ENCODE assay signal across 25 cellular contexts in the genomic region with DNA sequence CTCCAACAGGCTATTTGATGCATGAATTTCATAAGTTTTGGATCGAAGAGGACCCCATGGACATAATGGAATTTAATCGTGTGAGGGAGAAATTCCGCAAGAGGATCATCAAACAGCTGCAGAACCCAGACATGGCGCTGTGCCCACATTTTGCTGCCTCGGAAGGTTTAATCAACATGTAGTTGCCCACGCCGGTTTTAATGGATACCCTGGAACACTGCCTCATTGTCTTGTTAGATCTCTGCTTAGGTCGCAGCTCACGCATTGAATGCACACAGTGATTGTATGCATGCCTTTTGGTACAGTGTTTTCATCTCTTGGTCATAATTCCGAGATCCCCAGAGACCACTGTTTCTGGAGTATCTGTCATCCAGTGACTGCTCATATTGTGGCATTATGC. TPM values are rescaled to one million over a fixed set of nuclear protein-coding genes. Genes with fewer than 3 reads are reported as not detected.
A peak's percentile ranks its signal among the peaks of the same experiment; 100 is the strongest.
DNase-seq lines count a peak whose midpoint lies in the region; ATAC-seq and TF ChIP-seq lines count a peak whose summit lies in the region.
"Had no signal": no experiment of that assay in that cellular context is flagged by ENCODE, and none has a peak within 500 bp of the region (broad histone marks: within the 10 kb centered on the region; RNA-seq: fewer than 3 reads in every experiment).

No MANE protein-coding gene starts in this region.

- TF ChIP-seq CTCF in A673 (conservative IDR thresholded peaks at IDR 0.05; ENCODE audit: low read depth, low read length) (no peak), nephron (IDR thresholded peaks at IDR 0.05; ENCODE audit: unreplicated experiment in 3 of 3) (no peak)

- H3K9me3 Mint-ChIP-seq in nephron = no peaks in the 10 kb centered on the region
- H3K9me3 Mint-ChIP-seq: activated B cell treated with CpG ODN at 0.5 μM for 24 hours; activated T-helper 2 cell treated with anti-CD3 and anti-CD28 coated beads, Interferon-gamma antibody, Interleukin-2, Interleukin-4, amounts not matched to agents 10 μg/mL and 5 μg/mL and 100 μg/mL, durations not matched to agents 14 hours and 24 hours and 36 hours had no signal

- CTCF ChIA-PET in A673 (lab: Charles Lee) = interaction anchor here (0.6 kb wide), 1 partner anchor 8 kb away, joined by 4 read pairs; no protein-coding TSS in a partner anchor

- H3K27me3 Mint-ChIP-seq in nephron (ENCODE audit: low read depth) = no peaks in the 10 kb centered on the region
- H3K27me3 Mint-ChIP-seq: activated naive CD8-positive, alpha-beta T cell had no signal

- ATAC-seq in GM18498 (IDR thresholded peaks at IDR 0.05; ENCODE audit: unreplicated experiment) (no peak), GM18511 (IDR thresholded peaks at IDR 0.05; ENCODE audit: unreplicated experiment) (no peak), GM18861 (IDR thresholded peaks at IDR 0.05; ENCODE audit: unreplicated experiment) (no peak)

- H3K27me3 ChIP-seq in A673 (replicated peaks; ENCODE audit: insufficient read depth, low read depth, low read length, poor library complexity) (peaks cover 15% of the 10 kb centered on the region), MG63 (peaks cover 13% of the 10 kb centered on the region)
- H3K27me3 ChIP-seq: BLaER1 treated with 17β-estradiol and CSF1 and Interleukin-3, amounts not matched to agents 10 nM and 100 nM had no signal

- DNase-seq in A673 (ENCODE audit: low spot score) (peak; percentile 64), MG63 (peak; percentile 7), SW480 (ENCODE audit: low spot score) (peak; percentile 46), germinal center (ENCODE audit: low spot score) (no peak)
- DNase-seq: activated B cell treated with CpG ODN at 0.5 μM for 24 hours; activated CD8-positive, alpha-beta memory T cell treated with anti-CD3 and anti-CD28 coated beads, Interleukin-2, amount 50 U/mL, for 4 hours; aorta; GM23248; kidney glomerular epithelial cell; NCI-H146; NCI-H774 had no signal

- POLR2A ChIA-PET in A673 (lab: Charles Lee; ENCODE audit: low non-redundant PET) = no interaction called here

- no peak overlapping the region for H3K27ac ChIP-seq in A673 (ENCODE audit: low read depth, low read length, poor library complexity, severe bottlenecking)
- H3K27ac ChIP-seq: BLaER1 treated with 17β-estradiol and CSF1 and Interleukin-3, amounts not matched to agents 10 nM and 100 nM; GM23248; prostate gland; skin epidermis had no signal

- H3K27ac Mint-ChIP-seq in nephron = peak overlapping the region in 2 of 3 experiments; percentile 69 to 70
- H3K27ac Mint-ChIP-seq: activated B cell treated with CpG ODN at 0.5 μM for 24 hours; activated naive CD8-positive, alpha-beta T cell; activated T-helper 2 cell treated with anti-CD3 and anti-CD28 coated beads, Interferon-gamma antibody, Interleukin-2, Interleukin-4, amounts not matched to agents 10 μg/mL and 5 μg/mL and 100 μg/mL, durations not matched to agents 14 hours and 24 hours and 36 hours had no signal

- H3K9me3 ChIP-seq in A673 (ENCODE audit: low read depth, low read length, poor library complexity, severe bottlenecking) (no peaks in the 10 kb centered on the region), MG63 (no peaks in the 10 kb centered on the region)
- H3K9me3 ChIP-seq: BLaER1 treated with 17β-estradiol and CSF1 and Interleukin-3, amounts not matched to agents 10 nM and 100 nM; prostate gland had no signal

- H3K4me3 Mint-ChIP-seq in nephron = peak overlapping the region in 1 of 3 experiments; percentile 56
- H3K4me3 Mint-ChIP-seq: activated B cell treated with CpG ODN at 0.5 μM for 24 hours; activated naive CD8-positive, alpha-beta T cell had no signal

- H3K4me1 Mint-ChIP-seq in nephron = peaks cover 28% of the 10 kb centered on the region
- H3K4me1 Mint-ChIP-seq: activated B cell treated with CpG ODN at 0.5 μM for 24 hours had no signal

- peaks cover 11% of the 10 kb centered on the region for H3K4me1 ChIP-seq in A673 (ENCODE audit: insufficient read depth, low read length, poor library complexity, severe bottlenecking)
- H3K4me1 ChIP-seq: prostate gland had no signal

- no TSS peak for BruUV-seq in A673 (replicated peaks; lab: Mats Ljungman, UMichigan)

- H3K36me3 Mint-ChIP-seq in nephron (ENCODE audit: low read depth) = no peaks in the 10 kb centered on the region
- H3K36me3 Mint-ChIP-seq: activated naive CD8-positive, alpha-beta T cell had no signal

- H3K4me3 ChIP-seq in A673 (ENCODE audit: low read depth, low read length, poor library complexity, severe bottlenecking) (no peak overlapping the region), MG63 (no peak overlapping the region)
- H3K4me3 ChIP-seq: BLaER1 treated with 17β-estradiol and CSF1 and Interleukin-3, amounts not matched to agents 10 nM and 100 nM; GM23248; lung; prostate gland; skin epidermis had no signal

- H3K36me3 ChIP-seq in A673 (ENCODE audit: insufficient read depth, low read length, poor library complexity, severe bottlenecking) = no peaks in the 10 kb centered on the region
- no peaks in the 10 kb centered on the region for H3K36me3 ChIP-seq in MG63
- H3K36me3 ChIP-seq: BLaER1 treated with 17β-estradiol and CSF1 and Interleukin-3, amounts not matched to agents 10 nM and 100 nM; prostate gland had no signal

- intact Hi-C loops in A673 (cut with micrococcal nuclease; ENCODE audit: unreplicated experiment) = no loop called here

RNA-seq across cellular contexts. Expression of a gene that starts 46.8 kb away (rescaled TPM):
- total RNA-seq in A673 (2021) = 0.58 and 1.1 TPM in 2 replicates
- total RNA-seq in MG63 (2014; rRNA removed; shearing (Covaris generic); ENCODE audit: low replicate concordance) = not detected in 2 replicates
- total RNA-seq: activated B cell treated with CpG ODN at 0.5 μM for 24 hours; activated T-helper 2 cell treated with anti-CD3 and anti-CD28 coated beads, Interferon-gamma antibody, Interleukin-2, Interleukin-4, amounts not matched to agents 10 μg/mL and 5 μg/mL and 100 μg/mL, durations not matched to agents 14 hours and 24 hours and 36 hours; dermis microvascular lymphatic vessel endothelial cell; fibroblast of lung; GM23248; lung; M059J; OCI-LY7 had no signal
